Comparison of ENCODE assay signal across 1 cellular context in genomic region chr2:209495855-209496585, GRCh38.
TF ChIP-seq lines count a peak whose summit lies in the region.

No MANE protein-coding gene starts in this region.

TF ChIP-seq in A549, 52 proteins besides CTCF, POLR2A, EP300 and RAD21 (continued from another document):
- TF ChIP-seq HES2 (IDR thresholded peaks at IDR 0.05) = no peak
- peak; percentile 75 to 81; a peak in 4 of 5 replicates for TF ChIP-seq JUN (IDR thresholded peaks at IDR 0.05)
- TF ChIP-seq RNF2 (IDR thresholded peaks at IDR 0.05; ENCODE audit: borderline replicate concordance, low read depth) = no peak
- TF ChIP-seq SMC3 (IDR thresholded peaks at IDR 0.05) = peak; percentile 13; the same call in 2 of the 3 replicates
- TF ChIP-seq CBX2 (IDR thresholded peaks at IDR 0.05; ENCODE audit: borderline replicate concordance, low read depth) = no peak
- no peak for TF ChIP-seq HDAC2 (IDR thresholded peaks at IDR 0.05)
- no peak for TF ChIP-seq E2F6 (IDR thresholded peaks at IDR 0.05; ENCODE audit: borderline replicate concordance, low read depth)
